Comparison of ENCODE assay signal across 8 cellular contexts in genomic region chrX:70433848-70434351, GRCh38.
A peak's percentile ranks its signal among the peaks of the same experiment; 100 is the strongest.
DNase-seq lines count a peak whose midpoint lies in the region; ATAC-seq lines count a peak whose summit lies in the region.

No MANE protein-coding gene starts in this region.

- peak; percentile 11 for DNase-seq in NCI-H2029 (lab: John Stamatoyannopoulos, UW)
- DNase-seq in NCI-H2029 treated with DMSO at 0.1 percent for 48 hours (lab: John Stamatoyannopoulos, UW) = no peak
- DNase-seq in NCI-H2171 (lab: John Stamatoyannopoulos, UW) = peak; percentile 48
- DNase-seq in activated CD4-positive, CD25-positive, alpha-beta regulatory T cell (lab: John Stamatoyannopoulos, UW) = peak; percentile 32 to 52 (median 41)
- DNase-seq in central memory CD8-positive, alpha-beta T cell (ENCODE audit: low spot score in 2 of 2) = peak; percentile 60 to 65
- DNase-seq in kidney tubule cell (ENCODE audit: low spot score) = peak; percentile 68
- DNase-seq in stimulated activated CD4-positive, alpha-beta T cell treated with anti-CD3 and anti-CD28 coated beads, Interleukin-2, amount 100 ng/mL, for 4 hours (ENCODE audit: low read depth) = peak; percentile 61

- peaks cover 7% of the 10 kb centered on the region for H3K36me3 Mint-ChIP-seq in central memory CD8-positive, alpha-beta T cell (ENCODE audit: insufficient read depth)

- H3K27me3 Mint-ChIP-seq in central memory CD8-positive, alpha-beta T cell = no peaks in the 10 kb centered on the region

- H3K4me3 Mint-ChIP-seq in central memory CD8-positive, alpha-beta T cell = peak overlapping the region; percentile 86

- H3K27ac Mint-ChIP-seq in central memory CD8-positive, alpha-beta T cell (ENCODE audit: low read depth) = peak overlapping the region; percentile 90

- no peaks in the 10 kb centered on the region for H3K9me3 Mint-ChIP-seq in central memory CD8-positive, alpha-beta T cell

- peaks cover 14% of the 10 kb centered on the region for H3K4me1 Mint-ChIP-seq in central memory CD8-positive, alpha-beta T cell

- ATAC-seq in HG02938 (IDR thresholded peaks at IDR 0.05; ENCODE audit: unreplicated experiment) = peak; percentile 61
- peak; percentile 75 for ATAC-seq in central memory CD8-positive, alpha-beta T cell (replicated peaks; ENCODE audit: extremely low read depth, poor library complexity, severe bottlenecking)
